In genomic region chr13:97372929-97373328, GRCh38 we compare ENCODE assay signal across 16 cellular contexts.
A peak's percentile ranks its signal among the peaks of the same experiment; 100 is the strongest.
DNase-seq lines count a peak whose midpoint lies in the region; ATAC-seq and TF ChIP-seq lines count a peak whose summit lies in the region.
"Had no signal": no experiment of that assay in that cellular context is flagged by ENCODE, and none has a peak within 500 bp of the region (broad histone marks: within the 10 kb centered on the region; RNA-seq: fewer than 3 reads in every experiment).

No MANE protein-coding gene starts in this region.

- no peak overlapping the region for H2BK15ac ChIP-seq in neuronal stem cell (ENCODE audit: low read length)

- H3K4me1 Mint-ChIP-seq in stimulated activated naive B cell treated with anti-CD40 and anti-IgM and Interleukin-4, amounts not matched to agents 10 μg/mL and 1 μg/mL and 100 μg/mL, for 72 hours: peaks cover 3 to 14% of the 10 kb centered on the region in 2 donors

- H2BK5ac ChIP-seq in neuronal stem cell (ENCODE audit: low read length): no peak overlapping the region

- no peak overlapping the region for H3K27ac Mint-ChIP-seq in stimulated activated naive B cell treated with anti-CD40 and anti-IgM and Interleukin-4, amounts not matched to agents 10 μg/mL and 1 μg/mL and 100 μg/mL, for 72 hours

- H3K36me3 ChIP-seq in DND-41 (ENCODE audit: insufficient read depth, low read length) (no peaks in the 10 kb centered on the region), neuronal stem cell (replicated peaks in 1 of 2; ENCODE audit: control insufficient read depth in 2 of 2, insufficient read depth in 2 of 2, low read length in 2 of 2) (peaks cover 6 to 9% of the 10 kb centered on the region in 2 donors), upper lobe of right lung (peaks cover 29% of the 10 kb centered on the region), tibial nerve (peaks cover 0 to 34% (median 0%) of the 10 kb centered on the region in 3 donors)

- H3K79me1 ChIP-seq in neuronal stem cell (ENCODE audit: low read depth, low read length): no peaks in the 10 kb centered on the region

- H3K27ac ChIP-seq in DND-41 (ENCODE audit: low read length): no peak overlapping the region
- peak overlapping the region; percentile 31 for H3K27ac ChIP-seq in neuronal stem cell (replicated peaks; ENCODE audit: low read length)
- no peak overlapping the region for H3K27ac ChIP-seq in upper lobe of right lung
- peak overlapping the region in 1 of 4 donors; percentile 54 for H3K27ac ChIP-seq in tibial nerve
- H3K27ac ChIP-seq: C4-2B, Peyer's patch had no signal

- H3K9ac ChIP-seq in DND-41 (ENCODE audit: low read depth, low read length): no peak overlapping the region
- no peak overlapping the region for H3K9ac ChIP-seq in neuronal stem cell (ENCODE audit: low read depth, low read length, poor library complexity)

- no peaks in the 10 kb centered on the region for H3K27me3 Mint-ChIP-seq in stimulated activated naive B cell treated with anti-CD40 and anti-IgM and Interleukin-4, amounts not matched to agents 10 μg/mL and 1 μg/mL and 100 μg/mL, for 72 hours

- no peak overlapping the region for H3K4ac ChIP-seq in neuronal stem cell (ENCODE audit: low read length)

- no peak overlapping the region for H2AK5ac ChIP-seq in neuronal stem cell (ENCODE audit: low read depth, low read length)

- no CpG with 5 or more reads among the region's 4 CpGs for WGBS in neuronal stem cell (ENCODE audit: extremely low coverage in 2 of 2, insufficient read length in 2 of 2, insufficient replicate concordance in 1 of 2), 2 donors
- 49 to 68% methylated on average over 4 of the region's 4 CpGs for WGBS in tibial nerve, 2 donors

- peak; percentile 16; the same call in 1 of the 3 replicates for ATAC-seq in DND-41 (ENCODE audit: insufficient read depth, low read depth)
- no peak for ATAC-seq in upper lobe of right lung
- no peak for ATAC-seq in stimulated activated naive B cell treated with anti-CD40 and anti-IgM and Interleukin-4, amounts not matched to agents 10 μg/mL and 1 μg/mL and 100 μg/mL, for 72 hours (replicated peaks)
- ATAC-seq: SK-N-SH treated with all-trans-retinoic acid at 6 μM for 48 hours had no signal

- H4K91ac ChIP-seq in neuronal stem cell (ENCODE audit: low read depth, low read length, poor library complexity): no peak overlapping the region

- no peak for TF ChIP-seq POLR2A in tibial nerve (IDR thresholded peaks at IDR 0.05)

- H4K20me1 ChIP-seq in DND-41 (ENCODE audit: insufficient read depth, low read length): no peaks in the 10 kb centered on the region

- no peak overlapping the region for H3K4me3 ChIP-seq in DND-41 (ENCODE audit: low read depth in 1 of 2, low read length in 2 of 2)
- no peak overlapping the region for H3K4me3 ChIP-seq in fibroblast of villous mesenchyme (ENCODE audit: low read depth, low read length)
- H3K4me3 ChIP-seq in neuronal stem cell (ENCODE audit: low read length in 2 of 2): no peak overlapping the region
- no peak overlapping the region for H3K4me3 ChIP-seq in upper lobe of right lung
- H3K4me3 ChIP-seq in tibial nerve: no peak overlapping the region
- H3K4me3 ChIP-seq: MG63, Peyer's patch had no signal

- no peak overlapping the region for H4K8ac ChIP-seq in neuronal stem cell (ENCODE audit: low read depth, low read length)

- H3K14ac ChIP-seq in neuronal stem cell (ENCODE audit: low read length): no peak overlapping the region

- no peaks in the 10 kb centered on the region for H3K9me3 ChIP-seq in DND-41 (ENCODE audit: insufficient read depth, low read length, severe bottlenecking)
- no peaks in the 10 kb centered on the region for H3K9me3 ChIP-seq in neuronal stem cell (replicated peaks in 1 of 2; ENCODE audit: control insufficient read depth in 2 of 2, insufficient read depth in 1 of 2, low read depth in 1 of 2, low read length in 2 of 2)
- no peaks in the 10 kb centered on the region for H3K9me3 ChIP-seq in upper lobe of right lung
- no peaks in the 10 kb centered on the region for H3K9me3 ChIP-seq in tibial nerve
- H3K9me3 ChIP-seq: MG63, Peyer's patch had no signal

- no peaks in the 10 kb centered on the region for H3K79me2 ChIP-seq in DND-41 (ENCODE audit: insufficient read depth, low read length)

- DNase-seq in DND-41 (no peak), NCI-H524 treated with DMSO at 0.1 percent for 48 hours (lab: John Stamatoyannopoulos, UW) (peak; percentile 45), fibroblast of villous mesenchyme (ENCODE audit: low read depth) (peak; percentile 16), neuronal stem cell (ENCODE audit: low spot score) (no peak), upper lobe of right lung (no peak), tibial nerve (ENCODE audit: low spot score in 2 of 2) (no peak), GM20000 (ENCODE audit: low spot score) (no peak)
- no peak for DNase-seq in stimulated activated naive B cell treated with anti-CD40 and anti-IgM and Interleukin-4, amounts not matched to agents 10 μg/mL and 1 μg/mL and 100 μg/mL, for 72 hours
- DNase-seq: MG63, NCI-H1092, NCI-H2107, NCI-H446, Peyer's patch, Right ventricle myocardium superior had no signal

- TF ChIP-seq CTCF in DND-41 (IDR thresholded peaks at IDR 0.05; ENCODE audit: borderline replicate concordance, extremely low read depth, low read length, poor library complexity, severe bottlenecking): no peak
- no peak for TF ChIP-seq CTCF in fibroblast of villous mesenchyme (IDR thresholded peaks at IDR 0.05; ENCODE audit: insufficient read depth, low read depth, low read length)
- TF ChIP-seq CTCF in upper lobe of right lung (IDR thresholded peaks at IDR 0.05): no peak
- no peak for TF ChIP-seq CTCF in tibial nerve (IDR thresholded peaks at IDR 0.05)
- no peak for TF ChIP-seq CTCF in GM20000 (IDR thresholded peaks at IDR 0.05; ENCODE audit: extremely low read depth, missing control alignments)

- H3K36me3 Mint-ChIP-seq in stimulated activated naive B cell treated with anti-CD40 and anti-IgM and Interleukin-4, amounts not matched to agents 10 μg/mL and 1 μg/mL and 100 μg/mL, for 72 hours: peaks cover 9 to 12% of the 10 kb centered on the region in 2 donors

- intact Hi-C loops in upper lobe of right lung (cut with DNase I): no loop called here

- H3K4me1 ChIP-seq in DND-41 (ENCODE audit: insufficient read depth, low read length) (peaks cover 13% of the 10 kb centered on the region), neuronal stem cell (ENCODE audit: control insufficient read depth in 2 of 2, insufficient read depth in 1 of 2, low read depth in 1 of 2, low read length in 2 of 2) (no peaks in the 10 kb centered on the region), upper lobe of right lung (peaks cover 9% of the 10 kb centered on the region), tibial nerve (peaks cover 0 to 12% (median 8%) of the 10 kb centered on the region in 4 donors)

- no peaks in the 10 kb centered on the region for H3K27me3 ChIP-seq in DND-41 (ENCODE audit: insufficient read depth, low read length, poor library complexity)
- no peaks in the 10 kb centered on the region for H3K27me3 ChIP-seq in neuronal stem cell (ENCODE audit: control insufficient read depth in 3 of 3, insufficient read depth in 3 of 3, low read depth in 1 of 3, low read length in 3 of 3)
- no peaks in the 10 kb centered on the region for H3K27me3 ChIP-seq in upper lobe of right lung
- H3K27me3 ChIP-seq in tibial nerve: no peaks in the 10 kb centered on the region
- H3K27me3 ChIP-seq: MG63, Peyer's patch had no signal

- H2AFZ ChIP-seq in DND-41 (ENCODE audit: low read depth, low read length) (0 out of 2 replicates have a peak overlapping the region, but pooled peaks have one; percentile 17), neuronal stem cell (ENCODE audit: low read length) (no peak overlapping the region)

- H3K23ac ChIP-seq in neuronal stem cell (ENCODE audit: low read depth, low read length, poor library complexity): no peak overlapping the region

- H3K4me3 Mint-ChIP-seq in stimulated activated naive B cell treated with anti-CD40 and anti-IgM and Interleukin-4, amounts not matched to agents 10 μg/mL and 1 μg/mL and 100 μg/mL, for 72 hours: no peak overlapping the region

- H3K9me3 Mint-ChIP-seq in stimulated activated naive B cell treated with anti-CD40 and anti-IgM and Interleukin-4, amounts not matched to agents 10 μg/mL and 1 μg/mL and 100 μg/mL, for 72 hours: no peaks in the 10 kb centered on the region

- no peak overlapping the region for H2BK120ac ChIP-seq in neuronal stem cell (ENCODE audit: low read depth, low read length)

- H2BK12ac ChIP-seq in neuronal stem cell (ENCODE audit: low read length): no peak overlapping the region

- H3K18ac ChIP-seq in neuronal stem cell (ENCODE audit: low read length): no peak overlapping the region

- H3K4me2 ChIP-seq in DND-41 (ENCODE audit: insufficient read depth, low read length): no peak overlapping the region
- no peak overlapping the region for H3K4me2 ChIP-seq in neuronal stem cell (ENCODE audit: insufficient read depth, low read length, poor library complexity, severe bottlenecking)

- TF ChIP-seq EP300 in tibial nerve (IDR thresholded peaks at IDR 0.05): no peak

Comparison
In these comparisons a context has a peak if more than half of its experiments do, and no peak if none do; other contexts are left out.
1. DNase-seq: peak in NCI-H524 treated with DMSO at 0.1 percent for 48 hours (single experiment) and fibroblast of villous mesenchyme (single experiment); none in DND-41 (single experiment), neuronal stem cell (single experiment), upper lobe of right lung (single experiment), stimulated activated naive B cell treated with anti-CD40 and anti-IgM and Interleukin-4, amounts not matched to agents 10 μg/mL and 1 μg/mL and 100 μg/mL, for 72 hours (single experiment), tibial nerve (0 of 2) and GM20000 (single experiment).